Comparison of ENCODE assay signal across 1 cellular context in genomic region chr3:14434541-14435151, GRCh38.
TF ChIP-seq lines count a peak whose summit lies in the region.

No MANE protein-coding gene starts in this region.

TF ChIP-seq in H1, 55 proteins besides CTCF, POLR2A, EP300 and RAD21:
- TF ChIP-seq E2F6 (IDR thresholded peaks at IDR 0.05) (no peak), ATF3 (IDR thresholded peaks at IDR 0.05; ENCODE audit: insufficient read depth, low read depth, low read length) (no peak), RBBP5 (IDR thresholded peaks at IDR 0.05; ENCODE audit: borderline replicate concordance, low read depth, low read length) (no peak), CHD2 (IDR thresholded peaks at IDR 0.05; ENCODE audit: low read length) (no peak), FOSL1 (IDR thresholded peaks at IDR 0.05; ENCODE audit: insufficient read depth, low read depth, low read length) (no peak), SP2 (IDR thresholded peaks at IDR 0.05; ENCODE audit: low read length) (no peak), ATF2 (IDR thresholded peaks at IDR 0.05; ENCODE audit: low read length) (no peak), EZH2 (IDR thresholded peaks at IDR 0.05; ENCODE audit: low read depth, low read length, severe bottlenecking) (no peak), JUN (IDR thresholded peaks at IDR 0.05; ENCODE audit: low read depth, low read length) (no peak), HDAC2 (IDR thresholded peaks at IDR 0.05; ENCODE audit: borderline replicate concordance in 1 of 2, low read depth in 2 of 2, low read length in 2 of 2) (no peak), YY1 (IDR thresholded peaks at IDR 0.05; ENCODE audit: low read depth, low read length) (no peak), GTF2F1 (IDR thresholded peaks at IDR 0.05; ENCODE audit: borderline replicate concordance, low read depth, low read length) (no peak), KDM4A (IDR thresholded peaks at IDR 0.05; ENCODE audit: low read depth, low read length, severe bottlenecking) (no peak), SIN3A (conservative IDR thresholded peaks at IDR 0.05 in 1 of 2, IDR thresholded peaks at IDR 0.05 in 1 of 2; ENCODE audit: low read depth in 1 of 2, low read length in 2 of 2) (no peak), BRCA1 (IDR thresholded peaks at IDR 0.05; ENCODE audit: low read depth, low read length) (no peak)
